Comparison of ENCODE assay signal across 8 cellular contexts in the genomic region with DNA sequence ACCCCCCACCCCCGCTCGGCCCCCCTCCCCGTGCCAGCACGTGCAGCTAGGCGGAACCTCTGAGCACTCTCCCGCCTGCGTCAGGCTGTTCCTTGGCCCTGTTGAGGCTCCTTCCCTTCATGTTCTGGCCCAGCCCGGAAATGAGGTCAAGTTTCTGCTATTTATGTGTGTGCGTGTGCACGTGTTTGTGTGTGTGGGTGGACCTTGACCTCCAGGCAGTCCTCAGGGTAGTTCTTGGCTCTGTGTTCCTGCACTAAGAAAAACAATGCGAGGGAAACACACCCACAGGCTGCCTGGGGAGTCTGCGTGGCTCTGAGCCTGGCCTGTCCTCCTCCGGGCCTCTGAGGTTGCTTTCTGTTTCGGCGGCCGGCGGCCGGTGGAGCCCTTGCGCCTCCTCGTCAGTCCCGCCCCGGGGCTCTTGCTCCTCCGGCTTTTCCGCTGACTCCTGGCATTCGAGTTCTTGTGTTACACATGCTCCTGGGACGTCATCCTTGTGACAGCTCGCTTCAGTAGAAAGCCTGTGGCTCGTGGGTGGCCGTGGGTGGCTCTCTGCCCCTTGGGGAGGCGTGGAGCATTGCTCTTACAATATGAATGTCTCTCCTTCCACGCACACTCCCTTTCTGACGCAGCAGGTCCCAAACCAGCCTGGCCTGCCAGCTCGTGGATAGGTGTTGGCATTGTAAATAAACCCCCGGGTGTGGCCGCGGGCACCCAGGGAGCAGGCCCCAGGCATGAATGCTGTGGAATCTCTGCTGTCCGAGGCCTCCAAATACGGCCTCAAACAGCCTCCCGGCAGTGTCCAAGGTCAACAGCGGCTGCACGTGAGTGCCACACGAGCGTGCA. TPM values are rescaled to one million over a fixed set of nuclear protein-coding genes. Genes with fewer than 3 reads are reported as not detected.
DNase-seq lines count a peak whose midpoint lies in the region; ATAC-seq lines count a peak whose summit lies in the region.

No MANE protein-coding gene starts in this region.

- H3K9me3 Mint-ChIP-seq in IgD-negative memory B cell: no peaks in the 10 kb centered on the region

- H3K27me3 Mint-ChIP-seq in IgD-negative memory B cell: no peaks in the 10 kb centered on the region

- DNase-seq in EL (peak; percentile 99), lung microvascular endothelial cell (ENCODE audit: low read depth in 2 of 2) (peak; percentile 55 to 98), NCI-H2081 treated with DMSO at 0.1 percent for 48 hours (lab: John Stamatoyannopoulos, UW) (no peak)
- peak; percentile 51 to 65 for DNase-seq in activated CD4-positive, alpha-beta T cell treated with anti-CD3 and anti-CD28 coated beads, Interleukin-2, amount 50 U/mL, for 48 hours
- DNase-seq in effector CD8-positive, alpha-beta T cell (lab: John Stamatoyannopoulos, UW): peak; percentile 29
- DNase-seq in stimulated activated CD4-positive, alpha-beta T cell treated with anti-CD3 and anti-CD28 coated beads, TNF-alpha, amount 100 ng/mL, for 24 hours (ENCODE audit: low read depth in 3 of 3): peak in 2 of 3 experiments; percentile 37 to 59

- peak; percentile 47 for ATAC-seq in GM21576 (IDR thresholded peaks at IDR 0.05; ENCODE audit: unreplicated experiment)

- peak overlapping the region; percentile 80 to 91 (median 88) for H3K4me3 Mint-ChIP-seq in IgD-negative memory B cell

- peak overlapping the region; percentile 93 to 99 (median 97) for H3K27ac Mint-ChIP-seq in IgD-negative memory B cell

- H3K4me1 Mint-ChIP-seq in IgD-negative memory B cell: peaks cover 10 to 36% (median 20%) of the 10 kb centered on the region in 3 donors

- peaks cover 1% of the 10 kb centered on the region for H3K36me3 Mint-ChIP-seq in IgD-negative memory B cell

RNA-seq across cellular contexts. Expression of a gene that starts 10.0 kb away (rescaled TPM):
- polyA plus RNA-seq in IgD-negative memory B cell: 3.4 TPM
- total RNA-seq in lung microvascular endothelial cell: 0.60 and 0.65 TPM in 2 replicates

RNA-seq across cellular contexts. Expression of a gene that starts 56.4 kb away (rescaled TPM):
- polyA plus RNA-seq in IgD-negative memory B cell: not detected
- under 0.01 and 0.22 TPM in 2 replicates for total RNA-seq in lung microvascular endothelial cell
